In the genomic region with DNA sequence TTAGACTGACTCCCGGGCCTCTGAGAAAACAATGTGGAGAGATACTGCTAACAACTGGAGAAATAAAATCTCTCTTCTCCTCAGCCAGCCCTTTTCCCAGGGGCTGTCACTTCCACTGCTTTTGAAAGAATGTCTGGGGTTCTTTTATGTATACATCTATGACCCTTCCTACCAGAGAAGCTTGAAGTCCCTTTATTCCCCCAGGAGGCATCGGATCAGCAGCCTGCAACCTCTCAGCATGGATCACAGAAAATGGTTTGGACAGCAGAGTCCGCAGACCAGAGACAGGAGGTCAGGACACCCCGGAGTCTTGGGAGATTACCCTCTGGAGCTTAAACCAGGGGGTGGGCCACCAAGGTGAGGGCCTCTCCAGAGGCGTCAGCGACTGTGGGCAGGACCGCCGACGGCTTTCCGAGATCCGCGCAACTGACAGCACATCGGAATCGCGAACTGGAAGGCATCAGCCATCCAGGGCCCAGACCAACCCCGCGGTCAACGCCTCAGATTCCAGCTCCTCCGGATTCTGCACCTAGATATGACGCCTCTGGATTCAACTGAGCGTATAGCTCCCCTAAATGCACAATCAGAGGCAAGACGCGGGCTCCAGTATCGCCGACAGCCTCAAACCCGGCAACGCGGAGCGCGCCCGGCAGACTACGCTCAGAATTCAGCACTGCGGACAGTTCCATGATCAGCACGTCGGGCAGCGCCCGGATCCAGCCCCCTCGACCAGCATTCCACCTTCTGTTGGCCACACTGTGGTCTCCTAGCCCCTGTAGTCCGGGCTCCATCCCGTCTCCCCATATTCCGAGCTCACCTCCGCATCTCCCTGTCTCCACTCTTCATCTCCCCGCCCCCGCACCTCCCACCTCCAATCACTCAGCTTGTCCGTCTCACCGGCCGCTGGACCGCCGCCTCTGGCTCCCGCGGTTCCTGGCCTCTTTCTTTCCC, we compare ENCODE assay signal across 1 cellular context.
TF ChIP-seq lines count a peak whose summit lies in the region.

No MANE protein-coding gene starts in this region.

TF ChIP-seq in IMR-90, 13 proteins besides CTCF, POLR2A, EP300 and RAD21:
- TF ChIP-seq, protein P1, sequence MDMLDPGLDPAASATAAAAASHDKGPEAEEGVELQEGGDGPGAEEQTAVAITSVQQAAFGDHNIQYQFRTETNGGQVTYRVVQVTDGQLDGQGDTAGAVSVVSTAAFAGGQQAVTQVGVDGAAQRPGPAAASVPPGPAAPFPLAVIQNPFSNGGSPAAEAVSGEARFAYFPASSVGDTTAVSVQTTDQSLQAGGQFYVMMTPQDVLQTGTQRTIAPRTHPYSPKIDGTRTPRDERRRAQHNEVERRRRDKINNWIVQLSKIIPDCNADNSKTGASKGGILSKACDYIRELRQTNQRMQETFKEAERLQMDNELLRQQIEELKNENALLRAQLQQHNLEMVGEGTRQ (IDR thresholded peaks at IDR 0.05; ENCODE audit: low read depth, low read length), result no peak
- TF ChIP-seq CEBPB (IDR thresholded peaks at IDR 0.05; ENCODE audit: low read depth, low read length) (no peak), NFE2L2 (IDR thresholded peaks at IDR 0.05; ENCODE audit: low read depth, low read length) (no peak), MAZ (IDR thresholded peaks at IDR 0.05; ENCODE audit: borderline replicate concordance, low read depth, low read length) (peak; percentile 36; the same call in 1 of the 2 replicates), FOS (IDR thresholded peaks at IDR 0.05; ENCODE audit: low read depth, low read length) (no peak), MXI1 (IDR thresholded peaks at IDR 0.05; ENCODE audit: borderline replicate concordance, low read depth, low read length) (no peak), CHD1 (IDR thresholded peaks at IDR 0.05; ENCODE audit: low read depth, low read length) (no peak), MAFK (IDR thresholded peaks at IDR 0.05; ENCODE audit: low read depth, low read length) (no peak), RFX5 (IDR thresholded peaks at IDR 0.05; ENCODE audit: low read depth, low read length) (no peak), RCOR1 (IDR thresholded peaks at IDR 0.05; ENCODE audit: insufficient replicate concordance, low read length) (peak; percentile 85)
